Comparison of ENCODE assay signal across 1 cellular context in genomic region chr15:73052679-73053397, GRCh38.
A peak's percentile ranks its signal among the peaks of the same experiment; 100 is the strongest.
TF ChIP-seq lines count a peak whose summit lies in the region.

No MANE protein-coding gene starts in this region.

TF ChIP-seq in HepG2, 621 proteins besides CTCF, POLR2A, EP300 and RAD21 (continued from another document and continues in another):
- TF ChIP-seq ATF7-NPFF (CRISPR knock-in tag; IDR thresholded peaks at IDR 0.05; ENCODE audit: low read depth) (no peak), SKI (IDR thresholded peaks at IDR 0.05; ENCODE audit: partially characterized antibody) (no peak), ADNP (CRISPR knock-in tag; IDR thresholded peaks at IDR 0.05) (no peak), HDAC2 (CRISPR knock-in tag; IDR thresholded peaks at IDR 0.05) (no peak), YEATS4 (CRISPR knock-in tag; IDR thresholded peaks at IDR 0.05; ENCODE audit: borderline replicate concordance) (no peak), ZSCAN30 (CRISPR knock-in tag; IDR thresholded peaks at IDR 0.05) (no peak), ZNF777 (CRISPR knock-in tag; IDR thresholded peaks at IDR 0.05) (peak; percentile 58; the same call in 1 of the 2 replicates), PLRG1 (conservative IDR thresholded peaks at IDR 0.05) (no peak), ZNF713 (CRISPR knock-in tag; IDR thresholded peaks at IDR 0.05) (no peak), CENPX (CRISPR knock-in tag; IDR thresholded peaks at IDR 0.05) (no peak), HOXA3 (CRISPR knock-in tag; IDR thresholded peaks at IDR 0.05) (peak; percentile 16; the same call in 1 of the 2 replicates), AHDC1 (CRISPR knock-in tag; IDR thresholded peaks at IDR 0.05; ENCODE audit: borderline replicate concordance) (no peak), ZMAT5 (CRISPR knock-in tag; IDR thresholded peaks at IDR 0.05; ENCODE audit: borderline replicate concordance, low read depth) (no peak), NCOR1 (IDR thresholded peaks at IDR 0.05; ENCODE audit: borderline replicate concordance, low read length) (no peak), MEIS2 (CRISPR knock-in tag; IDR thresholded peaks at IDR 0.05) (0 out of 2 replicates have a peak, but pooled peaks have one; percentile 24), ETS1 (CRISPR knock-in tag; IDR thresholded peaks at IDR 0.05) (no peak), HMGA1 (CRISPR knock-in tag; conservative IDR thresholded peaks at IDR 0.05) (no peak), ZNF737 (CRISPR knock-in tag; IDR thresholded peaks at IDR 0.05; ENCODE audit: borderline replicate concordance) (no peak), REPIN1 (CRISPR knock-in tag; IDR thresholded peaks at IDR 0.05; ENCODE audit: borderline replicate concordance, low read depth) (no peak), ZNF574 (CRISPR knock-in tag; IDR thresholded peaks at IDR 0.05) (peak; percentile 17; the same call in 1 of the 2 replicates), CHD2 (IDR thresholded peaks at IDR 0.05; ENCODE audit: low read depth, low read length) (peak; percentile 84), ZBTB34 (CRISPR knock-in tag; IDR thresholded peaks at IDR 0.05) (no peak), SAP130 (CRISPR knock-in tag; IDR thresholded peaks at IDR 0.05; ENCODE audit: low read depth) (peak; percentile 29), ZNF850 (CRISPR knock-in tag; conservative IDR thresholded peaks at IDR 0.05) (no peak), KLF6 (CRISPR knock-in tag; IDR thresholded peaks at IDR 0.05) (no peak), TCF7L2 (IDR thresholded peaks at IDR 0.05; ENCODE audit: low read depth, low read length) (no peak), TBX2 (CRISPR knock-in tag; IDR thresholded peaks at IDR 0.05; ENCODE audit: borderline replicate concordance) (0 out of 2 replicates have a peak, but pooled peaks have one; percentile 25), ZNF572 (CRISPR knock-in tag; IDR thresholded peaks at IDR 0.05) (no peak), ZNF232 (CRISPR knock-in tag; IDR thresholded peaks at IDR 0.05; ENCODE audit: borderline replicate concordance) (no peak), ZNF24 (IDR thresholded peaks at IDR 0.05) (no peak), SOX5 (CRISPR knock-in tag; IDR thresholded peaks at IDR 0.05; ENCODE audit: borderline replicate concordance) (peak; percentile 11; the same call in 1 of the 2 replicates), ZNF720 (CRISPR knock-in tag; IDR thresholded peaks at IDR 0.05) (no peak), ZNF761 (CRISPR knock-in tag; conservative IDR thresholded peaks at IDR 0.05) (no peak), ZMAT3 (CRISPR knock-in tag; conservative IDR thresholded peaks at IDR 0.05) (no peak), ATF7 (IDR thresholded peaks at IDR 0.05) (no peak), ATF7 (CRISPR knock-in tag; IDR thresholded peaks at IDR 0.05) (no peak), TOPORS (CRISPR knock-in tag; IDR thresholded peaks at IDR 0.05) (no peak), HDAC1 (CRISPR knock-in tag; IDR thresholded peaks at IDR 0.05) (no peak), NCOA1 (CRISPR knock-in tag; IDR thresholded peaks at IDR 0.05) (no peak), ZNF367 (CRISPR knock-in tag; IDR thresholded peaks at IDR 0.05; ENCODE audit: borderline replicate concordance) (no peak), ZBTB2 (CRISPR knock-in tag; IDR thresholded peaks at IDR 0.05; ENCODE audit: low read depth) (0 out of 2 replicates have a peak, but pooled peaks have one; percentile 29), ZBTB1 (CRISPR knock-in tag; IDR thresholded peaks at IDR 0.05; ENCODE audit: borderline replicate concordance) (no peak), KDM4B (CRISPR knock-in tag; IDR thresholded peaks at IDR 0.05) (no peak), PRDM15 (CRISPR knock-in tag; IDR thresholded peaks at IDR 0.05) (peak; percentile 43; the same call in 1 of the 2 replicates), ZNF724P (CRISPR knock-in tag; IDR thresholded peaks at IDR 0.05; ENCODE audit: borderline replicate concordance) (no peak), ZNF251 (CRISPR knock-in tag; IDR thresholded peaks at IDR 0.05) (no peak), FOSL2 (CRISPR knock-in tag; IDR thresholded peaks at IDR 0.05) (no peak), CSRNP2 (CRISPR knock-in tag; conservative IDR thresholded peaks at IDR 0.05; ENCODE audit: low read depth) (no peak), THAP11 (CRISPR knock-in tag; IDR thresholded peaks at IDR 0.05) (no peak)
